Comparison of ENCODE assay signal across 22 cellular contexts in genomic region chr11:108534274-108534882, GRCh38.
"Had no signal": no experiment of that assay in that cellular context is flagged by ENCODE, and none has a peak within 500 bp of the region (broad histone marks: within the 10 kb centered on the region; RNA-seq: fewer than 3 reads in every experiment).

No MANE protein-coding gene starts in this region.

- H3K4me1 ChIP-seq: sigmoid colon, testis had no signal

- H3K36me3 ChIP-seq: brain microvascular endothelial cell, ovary, sigmoid colon had no signal

- H3K4me3 Mint-ChIP-seq: activated CD4-positive, alpha-beta T cell treated with anti-CD3 and anti-CD28 coated beads, Interleukin-2, amount 10 ng/mL, durations not matched to agents 7 days and 5 days; activated CD8-positive, alpha-beta T cell treated with anti-CD3 and anti-CD28 coated beads, Interleukin-2, amount 10 ng/mL, durations not matched to agents 7 days and 5 days; central memory CD8-positive, alpha-beta T cell; naive thymus-derived CD8-positive, alpha-beta T cell; stimulated activated memory B cell treated with anti-CD40 and anti-IgM and Interleukin-4, amounts not matched to agents 10 μg/mL and 1 μg/mL and 100 μg/mL, for 72 hours; type B pancreatic cell had no signal

- H3K9me3 Mint-ChIP-seq: activated CD4-positive, alpha-beta T cell treated with anti-CD3 and anti-CD28 coated beads, Interleukin-2, amount 10 ng/mL, durations not matched to agents 7 days and 5 days; central memory CD8-positive, alpha-beta T cell; naive thymus-derived CD8-positive, alpha-beta T cell; stimulated activated memory B cell treated with anti-CD40 and anti-IgM and Interleukin-4, amounts not matched to agents 10 μg/mL and 1 μg/mL and 100 μg/mL, for 72 hours; type B pancreatic cell had no signal

- H3K4me1 Mint-ChIP-seq: activated CD4-positive, alpha-beta T cell treated with anti-CD3 and anti-CD28 coated beads, Interleukin-2, amount 10 ng/mL, durations not matched to agents 7 days and 5 days; stimulated activated memory B cell treated with anti-CD40 and anti-IgM and Interleukin-4, amounts not matched to agents 10 μg/mL and 1 μg/mL and 100 μg/mL, for 72 hours had no signal

- H3K4me3 ChIP-seq: coronary artery, ovary, sigmoid colon, testis had no signal

- H3K36me3 Mint-ChIP-seq: stimulated activated memory B cell treated with anti-CD40 and anti-IgM and Interleukin-4, amounts not matched to agents 10 μg/mL and 1 μg/mL and 100 μg/mL, for 72 hours had no signal

- H3K27ac Mint-ChIP-seq: activated CD4-positive, alpha-beta T cell treated with anti-CD3 and anti-CD28 coated beads, Interleukin-2, amount 10 ng/mL, durations not matched to agents 7 days and 5 days; activated CD8-positive, alpha-beta T cell treated with anti-CD3 and anti-CD28 coated beads, Interleukin-2, amount 10 ng/mL, durations not matched to agents 7 days and 5 days; naive thymus-derived CD8-positive, alpha-beta T cell; stimulated activated memory B cell treated with anti-CD40 and anti-IgM and Interleukin-4, amounts not matched to agents 10 μg/mL and 1 μg/mL and 100 μg/mL, for 72 hours had no signal

- H3K27me3 Mint-ChIP-seq: activated CD4-positive, alpha-beta T cell treated with anti-CD3 and anti-CD28 coated beads, Interleukin-2, amount 10 ng/mL, durations not matched to agents 7 days and 5 days; central memory CD8-positive, alpha-beta T cell; naive thymus-derived CD8-positive, alpha-beta T cell; type B pancreatic cell had no signal

- DNase-seq: activated CD4-positive, alpha-beta T cell treated with anti-CD3 and anti-CD28 coated beads, Interleukin-2, amount 10 ng/mL, durations not matched to agents 7 days and 5 days; activated CD8-positive, alpha-beta memory T cell treated with anti-CD3 and anti-CD28 coated beads, Interleukin-2, amount 50 U/mL, for 48 hours; activated CD8-positive, alpha-beta T cell treated with anti-CD3 and anti-CD28 coated beads, Interleukin-2, amount 10 ng/mL, durations not matched to agents 7 days and 5 days; activated effector memory CD4-positive, alpha-beta T cell treated with anti-CD3 and anti-CD28 coated beads, Interleukin-2, amount 50 U/mL, for 16 hours; activated naive CD4-positive, alpha-beta T cell treated with anti-CD3 and anti-CD28 coated beads, Interleukin-2, amount 50 U/mL, for 16 hours; activated T-cell treated with anti-CD3 and anti-CD28 coated beads, Interleukin-2, amount 50 U/mL, for 48 hours; aorta; brain microvascular endothelial cell; foreskin melanocyte; head of caudate nucleus; kidney glomerular epithelial cell; naive thymus-derived CD8-positive, alpha-beta T cell; ovary; sigmoid colon; stimulated activated CD4-positive, alpha-beta T cell treated with anti-CD3 and anti-CD28 coated beads, Interleukin-4, amount 100 ng/mL, for 4 hours; T1000; testis had no signal

- H3K9me3 ChIP-seq: ovary, sigmoid colon, testis had no signal

- H3K27me3 ChIP-seq: brain microvascular endothelial cell, ovary, sigmoid colon, testis had no signal

- ATAC-seq: activated CD4-positive, CD25-positive, alpha-beta regulatory T cell treated with anti-CD3 and anti-CD28 coated beads, Interleukin-2, amount 50 U/mL, for 24 hours; activated CD8-positive, alpha-beta T cell treated with anti-CD3 and anti-CD28 coated beads, Interleukin-2, amount 10 ng/mL, durations not matched to agents 7 days and 5 days; naive thymus-derived CD8-positive, alpha-beta T cell; stimulated activated memory B cell treated with anti-CD40 and anti-IgM and Interleukin-4, amounts not matched to agents 10 μg/mL and 1 μg/mL and 100 μg/mL, for 72 hours had no signal

- H3K27ac ChIP-seq: brain microvascular endothelial cell, coronary artery, ovary, sigmoid colon, testis had no signal
